In genomic region chr4:16382571-16382970, GRCh38 we compare ENCODE assay signal across 24 cellular contexts.
"Had no signal": no experiment of that assay in that cellular context is flagged by ENCODE, and none has a peak within 500 bp of the region (broad histone marks: within the 10 kb centered on the region; RNA-seq: fewer than 3 reads in every experiment).

No MANE protein-coding gene starts in this region.

- H3K9me3 ChIP-seq: esophagus muscularis mucosa, esophagus squamous epithelium, gastrocnemius medialis, gastroesophageal sphincter, heart left ventricle, heart right ventricle had no signal

- H3K27me3 ChIP-seq: dorsolateral prefrontal cortex, esophagus muscularis mucosa, foreskin keratinocyte, gastrocnemius medialis, gastroesophageal sphincter, heart left ventricle, heart right ventricle, hepatocyte had no signal

- ATAC-seq: effector memory CD8-positive, alpha-beta T cell; esophagus mucosa; foreskin keratinocyte; gastrocnemius medialis; gastroesophageal sphincter; heart left ventricle; heart right ventricle had no signal

- DNase-seq: cortex of kidney; dermis blood vessel endothelial cell; dorsolateral prefrontal cortex; effector CD4-positive, alpha-beta T cell; effector CD8-positive, alpha-beta T cell; effector memory CD4-positive, alpha-beta T cell; effector memory CD8-positive, alpha-beta T cell; endodermal cell; erythroblast; esophagus squamous epithelium; foreskin fibroblast; foreskin keratinocyte; foreskin melanocyte; gastrocnemius medialis; glutamatergic neuron; head of caudate nucleus; heart left ventricle; heart right ventricle had no signal

- H3K4me1 ChIP-seq: esophagus squamous epithelium, foreskin keratinocyte, gastrocnemius medialis, gastroesophageal sphincter, heart left ventricle had no signal

- H3K36me3 ChIP-seq: esophagus muscularis mucosa, esophagus squamous epithelium, gastrocnemius medialis, gastroesophageal sphincter, heart left ventricle, heart right ventricle had no signal

- H3K27ac ChIP-seq: coronary artery, dorsolateral prefrontal cortex, epithelial cell of prostate, esophagus muscularis mucosa, esophagus squamous epithelium, foreskin keratinocyte, gastrocnemius medialis, gastroesophageal sphincter, heart left ventricle, heart right ventricle, hepatocyte had no signal

- H3K4me3 ChIP-seq: coronary artery, dorsolateral prefrontal cortex, esophagus muscularis mucosa, esophagus squamous epithelium, gastrocnemius medialis, gastroesophageal sphincter, heart left ventricle, heart right ventricle, hepatocyte had no signal
